14 cellular contexts compared by ENCODE assay signal in genomic region chr7:143283344-143283743, GRCh38. TPM values are rescaled to one million over a fixed set of nuclear protein-coding genes. Genes with fewer than 3 reads are reported as not detected.
DNase-seq lines count a peak whose midpoint lies in the region; ATAC-seq and TF ChIP-seq lines count a peak whose summit lies in the region.
"Had no signal": no experiment of that assay in that cellular context is flagged by ENCODE, and none has a peak within 500 bp of the region (broad histone marks: within the 10 kb centered on the region; RNA-seq: fewer than 3 reads in every experiment).

No MANE protein-coding gene starts in this region.

- H3K9me2 ChIP-seq in DOHH2 (replicated peaks; ENCODE audit: control insufficient read depth, low read length) (no peaks in the 10 kb centered on the region), Loucy (replicated peaks; ENCODE audit: low read depth, low read length) (no peaks in the 10 kb centered on the region)

- no peak overlapping the region for H3K27ac Mint-ChIP-seq in neural crest cell (ENCODE audit: unreplicated experiment)

- peaks cover 10% of the 10 kb centered on the region for H3K9me3 Mint-ChIP-seq in neural crest cell

- H3K4me3 ChIP-seq in DOHH2 (ENCODE audit: low read length) (peak overlapping the region; percentile 67), Loucy (ENCODE audit: low read length, poor library complexity, severe bottlenecking) (no peak overlapping the region)
- H3K4me3 ChIP-seq: upper lobe of left lung had no signal

- ATAC-seq in HG03520 (IDR thresholded peaks at IDR 0.05; ENCODE audit: unreplicated experiment) = no peak

- peaks cover 5% of the 10 kb centered on the region; the same call in 1 of the 2 replicates for H3K36me3 ChIP-seq in DOHH2 (ENCODE audit: control insufficient read depth, low read length)
- H3K36me3 ChIP-seq in Loucy (ENCODE audit: insufficient read depth, low read length) = no peaks in the 10 kb centered on the region
- H3K36me3 ChIP-seq: upper lobe of left lung had no signal

- H3K4me3 Mint-ChIP-seq in neural crest cell = peak overlapping the region; percentile 2

- peak overlapping the region; percentile 51 for H3K27ac ChIP-seq in DOHH2 (ENCODE audit: low read depth, low read length)
- H3K27ac ChIP-seq: upper lobe of left lung had no signal

- H4K20me1 ChIP-seq in DOHH2 (ENCODE audit: control insufficient read depth, insufficient read depth, low read depth, low read length) = no peaks in the 10 kb centered on the region
- no peaks in the 10 kb centered on the region for H4K20me1 ChIP-seq in Loucy (ENCODE audit: insufficient read depth, low read length, poor library complexity, severe bottlenecking)

- H3K4me1 Mint-ChIP-seq in neural crest cell = peaks cover 72% of the 10 kb centered on the region

- H3K79me2 ChIP-seq in DOHH2 (ENCODE audit: control insufficient read depth, low read length) (peaks cover 2% of the 10 kb centered on the region), Loucy (ENCODE audit: insufficient read depth, low read length) (peaks cover 1% of the 10 kb centered on the region; the same call in 1 of the 2 replicates)

- 0 out of 2 replicates have a peak, but pooled peaks cover 5% of the 10 kb centered on the region for H3F3A ChIP-seq in DOHH2 (ENCODE audit: control insufficient read depth, insufficient read depth)
- H3F3A ChIP-seq in Loucy (ENCODE audit: low read depth) = no peaks in the 10 kb centered on the region

- H3K9me3 ChIP-seq in DOHH2 (ENCODE audit: control insufficient read depth, insufficient read depth, low read length) = peaks cover 7% of the 10 kb centered on the region
- H3K9me3 ChIP-seq in Loucy (ENCODE audit: insufficient read depth, low read depth, low read length) = no peaks in the 10 kb centered on the region
- H3K9me3 ChIP-seq: upper lobe of left lung had no signal

- H3K4me1 ChIP-seq in DOHH2 (ENCODE audit: control insufficient read depth, low read length) (peaks cover 38% of the 10 kb centered on the region), Loucy (ENCODE audit: insufficient read depth, low read length, poor library complexity, severe bottlenecking) (peaks cover 11% of the 10 kb centered on the region)

- DNase-seq in dermis blood vessel endothelial cell (peak; percentile 31), neural crest cell (ENCODE audit: low read depth, low spot score) (no peak), GDM1 (lab: John Stamatoyannopoulos, UW) (no peak), NCI-H1092 (lab: John Stamatoyannopoulos, UW) (no peak)
- DNase-seq: activated CD4-positive, alpha-beta T cell treated with anti-CD3 and anti-CD28 coated beads for 48 hours; effector CD8-positive, alpha-beta T cell; NCI-H1694; NCI-H510A; upper lobe of left lung had no signal

- H3K27me3 Mint-ChIP-seq in neural crest cell (ENCODE audit: low read depth) = no peaks in the 10 kb centered on the region

- peak overlapping the region; percentile 35 for H3K9ac ChIP-seq in Loucy (ENCODE audit: low read depth, low read length, poor library complexity, severe bottlenecking)

- H3K4me2 ChIP-seq in DOHH2 (ENCODE audit: low read length) = peak overlapping the region; percentile 86
- H3K4me2 ChIP-seq in Loucy (ENCODE audit: low read depth, low read length, poor library complexity, severe bottlenecking) = no peak overlapping the region

- H3K36me3 Mint-ChIP-seq in neural crest cell (ENCODE audit: low read depth) = peaks cover 8% of the 10 kb centered on the region
- H3K36me3 Mint-ChIP-seq: brain had no signal

- H2AFZ ChIP-seq in Loucy (ENCODE audit: low read length) = no peak overlapping the region

- H3K27me3 ChIP-seq in DOHH2 (ENCODE audit: control insufficient read depth, low read length) (no peaks in the 10 kb centered on the region), Loucy (ENCODE audit: insufficient read depth, low read length, poor library complexity, severe bottlenecking) (no peaks in the 10 kb centered on the region)
- H3K27me3 ChIP-seq: upper lobe of left lung had no signal

- TF ChIP-seq CTCF in DOHH2 (IDR thresholded peaks at IDR 0.05; ENCODE audit: low read depth, low read length, poor library complexity, severe bottlenecking) (no peak), Loucy (conservative IDR thresholded peaks at IDR 0.05; ENCODE audit: low read length) (no peak), neural crest cell (conservative IDR thresholded peaks at IDR 0.05) (no peak)

RNA-seq across cellular contexts. Expression of gene TMEM139, which starts 1.4 kb away (rescaled TPM):
- 0.14 and 0.17 TPM in 2 replicates for total RNA-seq in dermis blood vessel endothelial cell
- 0.61 and 0.91 TPM in 2 replicates for total RNA-seq in neural crest cell

RNA-seq across cellular contexts. Expression of gene CASP2, which starts 4.8 kb away (rescaled TPM):
- total RNA-seq in dermis blood vessel endothelial cell (12.8 and 30.2 TPM in 2 replicates), neural crest cell (72.8 and 76.2 TPM in 2 replicates)

RNA-seq across cellular contexts. Expression of gene GSTK1, which starts 20.1 kb away (rescaled TPM):
- total RNA-seq in dermis blood vessel endothelial cell (110 and 112 TPM in 2 replicates), neural crest cell (51.0 and 54.1 TPM in 2 replicates)

RNA-seq across cellular contexts. Expression of gene CLCN1, which starts 32.6 kb away (rescaled TPM):
- not detected in 2 replicates for total RNA-seq in dermis blood vessel endothelial cell
- total RNA-seq in neural crest cell = 0.09 TPM in 1 of 2 replicates, not detected in the other
- total RNA-seq: T-helper 2 cell treated with Interferon-gamma antibody and Interleukin-4, amounts not matched to agents 100 ng/mL and 5 ng/mL, for 36 hours had no signal
